Comparison of ENCODE assay signal across 8 cellular contexts in genomic region chr6:138987643-138988468, GRCh38. TPM values are rescaled to one million over a fixed set of nuclear protein-coding genes. Genes with fewer than 3 reads are reported as not detected.
DNase-seq lines count a peak whose midpoint lies in the region; ATAC-seq and TF ChIP-seq lines count a peak whose summit lies in the region.

Gene REPS1, minus strand, starts transcription at chr6:138988253. Its CDS starts 571 bp downstream, at chr6:138987682.

- no peaks in the 10 kb centered on the region for H3K27me3 ChIP-seq in dorsolateral prefrontal cortex

- peak within 1 kb of the TSS; percentile 81 to 97 (median 93) for H3K27ac Mint-ChIP-seq in CD14-positive monocyte
- H3K27ac Mint-ChIP-seq in activated CD4-positive, alpha-beta memory T cell treated with anti-CD3 and anti-CD28 coated beads for 36 hours: peak within 1 kb of the TSS; percentile 89

- 1% methylated on average over 67 to 81 of the region's 105 CpGs for WGBS in lower leg skin, 2 donors

- peak within 1 kb of the TSS; percentile 62 to 98 (median 89) for H3K4me3 ChIP-seq in dorsolateral prefrontal cortex
- peak within 1 kb of the TSS; percentile 86 for H3K4me3 ChIP-seq in lower leg skin (ENCODE audit: low read depth, poor library complexity, severe bottlenecking)

- peak; percentile 87 for DNase-seq in CD14-positive monocyte (ENCODE audit: low spot score)
- peak; percentile 92 for DNase-seq in NCI-H774 (lab: John Stamatoyannopoulos, UW)
- peak; percentile 94 for DNase-seq in activated CD4-positive, alpha-beta memory T cell treated with anti-CD3 and anti-CD28 coated beads for 36 hours
- peak; percentile 76 to 92 (median 86) for DNase-seq in dorsolateral prefrontal cortex
- peak; percentile 88 to 98 for DNase-seq in lower leg skin (ENCODE audit: low spot score in 2 of 2)
- DNase-seq in stimulated activated CD4-positive, alpha-beta T cell treated with anti-CD3 and anti-CD28 coated beads, Interleukin-4, amount 100 ng/mL, for 48 hours (ENCODE audit: low read depth in 2 of 2): peak; percentile 90 to 93

- H3K4me1 Mint-ChIP-seq in CD14-positive monocyte: peaks cover 10% of the 10 kb centered on the region
- H3K4me1 Mint-ChIP-seq in activated CD4-positive, alpha-beta memory T cell treated with anti-CD3 and anti-CD28 coated beads for 36 hours (ENCODE audit: low read depth): peaks cover 19% of the 10 kb centered on the region

- peak within 1 kb of the TSS; percentile 89 to 97 for H3K4me3 Mint-ChIP-seq in CD14-positive monocyte
- peak within 1 kb of the TSS; percentile 85 for H3K4me3 Mint-ChIP-seq in activated CD4-positive, alpha-beta memory T cell treated with anti-CD3 and anti-CD28 coated beads for 36 hours

- ATAC-seq in GM19328 (IDR thresholded peaks at IDR 0.05; ENCODE audit: unreplicated experiment) (peak; percentile 86), HG03469 (IDR thresholded peaks at IDR 0.05; ENCODE audit: unreplicated experiment) (peak; percentile 86)

- H3K9me3 Mint-ChIP-seq in CD14-positive monocyte: peaks cover 0 to 10% (median 6%) of the 10 kb centered on the region in 7 donors
- H3K9me3 Mint-ChIP-seq in activated CD4-positive, alpha-beta memory T cell treated with anti-CD3 and anti-CD28 coated beads for 36 hours: no peaks in the 10 kb centered on the region

- H3K27ac ChIP-seq in dorsolateral prefrontal cortex: peak within 1 kb of the TSS in 58 of 59 donors; percentile 18 to 96 (median 86)

- CTCF ChIA-PET in activated CD4-positive, alpha-beta memory T cell treated with anti-CD3 and anti-CD28 coated beads for 36 hours (lab: Charles Lee): interaction anchor here (0.6 to 5.2 kb wide), 17 partner anchors 12 to 871 kb away, joined by 3 to 67 read pairs (median 4); no protein-coding TSS in a partner anchor

- no peak for TF ChIP-seq POLR2A in lower leg skin (IDR thresholded peaks at IDR 0.05)

- peaks cover 1 to 5% (median 1%) of the 10 kb centered on the region in 3 donors for H3K27me3 Mint-ChIP-seq in CD14-positive monocyte (ENCODE audit: low read depth in 3 of 3)
- H3K27me3 Mint-ChIP-seq in activated CD4-positive, alpha-beta memory T cell treated with anti-CD3 and anti-CD28 coated beads for 36 hours: no peaks in the 10 kb centered on the region

- intact Hi-C loops in CD14-positive monocyte (cut with micrococcal nuclease): loop anchor here (5.0 to 10.0 kb wide), 4 partner anchors 36 to 173 kb away; partner anchors contain the start of gene ABRACL (in 1 of the 2)
- intact Hi-C loops in activated CD4-positive, alpha-beta memory T cell treated with anti-CD3 and anti-CD28 coated beads for 36 hours (cut with micrococcal nuclease): loop anchor here (1.0 to 5.0 kb wide), 9 partner anchors 17 to 384 kb away; partner anchors contain the start of genes ABRACL and CITED2
- intact Hi-C loops in dorsolateral prefrontal cortex (cut with DNase I): loop anchor here (2.0 to 10.0 kb wide), 6 partner anchors 39 to 384 kb away; partner anchors contain the start of genes HECA (in 2 of the 2), ABRACL (in 1 of the 2) and CITED2 (in 1 of the 2)
- intact Hi-C loops in lower leg skin (cut with DNase I; ENCODE audit: low total_unique reads): no loop called here

- TF ChIP-seq CTCF in CD14-positive monocyte (IDR thresholded peaks at IDR 0.05) (peak; percentile 99), dorsolateral prefrontal cortex (IDR thresholded peaks at IDR 0.05 in 54 of 56, conservative IDR thresholded peaks at IDR 0.05 in 2 of 56; ENCODE audit: low read depth in 1 of 56, partially characterized antibody in 56 of 56) (peak; percentile 96 to 100 (median 99)), lower leg skin (IDR thresholded peaks at IDR 0.05) (peak in 2 of 3 donors; percentile 56 to 93)

- POLR2A ChIA-PET in activated CD4-positive, alpha-beta memory T cell treated with anti-CD3 and anti-CD28 coated beads for 36 hours (lab: Charles Lee): interaction anchor here (0.5 to 2.1 kb wide), 5 partner anchors 13 to 172 kb away, joined by 3 to 10 read pairs (median 4); partner anchors contain the start of gene ABRACL

- no peaks in the 10 kb centered on the region for H3K36me3 Mint-ChIP-seq in CD14-positive monocyte
- peaks cover 2% of the 10 kb centered on the region for H3K36me3 Mint-ChIP-seq in activated CD4-positive, alpha-beta memory T cell treated with anti-CD3 and anti-CD28 coated beads for 36 hours

RNA-seq across cellular contexts. Expression of gene REPS1, which starts in this region (rescaled TPM):
- polyA plus RNA-seq in CD14-positive monocyte: 10 to 100 TPM; 11.9 to 14.0 TPM
- 10 to 100 TPM; 50.7 to 57.9 TPM for total RNA-seq in activated CD4-positive, alpha-beta memory T cell treated with anti-CD3 and anti-CD28 coated beads for 36 hours
- total RNA-seq in dorsolateral prefrontal cortex (100 to 1,000 TPM in 42 of 120 experiments, 10 to 100 TPM in 78; 61.3 to 151 (median 92.9) TPM), lower leg skin (100 to 1,000 TPM in 1 of 4 donors, 10 to 100 TPM in 3; 47.1 to 111 (median 67.6) TPM)

Comparison
In these comparisons a context has a peak if more than half of its experiments do, and no peak if none do; other contexts are left out.
1. Peak in every context shown above with its lines: DNase-seq, ATAC-seq, H3K4me3 ChIP-seq and H3K27ac ChIP-seq.